Comparison of ENCODE assay signal across 19 cellular contexts in the genomic region with DNA sequence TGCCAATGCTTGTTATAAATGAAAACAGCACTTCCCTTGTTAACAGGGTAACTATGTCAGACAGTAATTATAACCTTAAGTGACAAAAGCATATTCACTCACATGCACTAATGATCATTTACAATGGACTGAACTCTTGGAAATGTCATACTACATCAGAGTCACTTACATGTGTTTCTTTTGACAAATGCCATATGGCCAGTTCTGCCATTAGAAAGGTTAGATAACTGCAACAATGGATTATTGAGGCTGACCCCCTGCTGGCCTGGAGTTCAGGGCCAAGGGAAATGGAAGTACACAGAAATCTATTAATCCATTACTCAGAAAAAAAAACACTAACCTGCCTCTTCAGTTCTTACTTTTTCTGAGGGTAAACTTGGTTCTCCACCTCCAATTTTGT.
DNase-seq lines count a peak whose midpoint lies in the region; ATAC-seq and TF ChIP-seq lines count a peak whose summit lies in the region.
"Had no signal": no experiment of that assay in that cellular context is flagged by ENCODE, and none has a peak within 500 bp of the region (broad histone marks: within the 10 kb centered on the region; RNA-seq: fewer than 3 reads in every experiment).

No MANE protein-coding gene starts in this region.

- H3K4me3 Mint-ChIP-seq in stimulated activated memory B cell treated with anti-CD40 and anti-IgM and Interleukin-4, amounts not matched to agents 10 μg/mL and 1 μg/mL and 100 μg/mL, for 72 hours, result no peak overlapping the region
- H3K4me3 Mint-ChIP-seq: CD4-positive, alpha-beta memory T cell; IgD-negative memory B cell had no signal

- peaks cover 5% of the 10 kb centered on the region for H3K9me3 Mint-ChIP-seq in stimulated activated memory B cell treated with anti-CD40 and anti-IgM and Interleukin-4, amounts not matched to agents 10 μg/mL and 1 μg/mL and 100 μg/mL, for 72 hours

- no peak overlapping the region for H3K27ac ChIP-seq in A673 (ENCODE audit: low read depth, low read length, poor library complexity, severe bottlenecking)
- no peak overlapping the region for H3K27ac ChIP-seq in WERI-Rb-1
- H3K27ac ChIP-seq: BLaER1 treated with 17β-estradiol and CSF1 and Interleukin-3, amounts not matched to agents 10 nM and 100 nM had no signal

- ATAC-seq in stimulated activated memory B cell treated with anti-CD40 and anti-IgM and Interleukin-4, amounts not matched to agents 10 μg/mL and 1 μg/mL and 100 μg/mL, for 72 hours, result no peak
- ATAC-seq in HG02571 (IDR thresholded peaks at IDR 0.05; ENCODE audit: unreplicated experiment), result no peak
- no peak for ATAC-seq in HG03045 (IDR thresholded peaks at IDR 0.05; ENCODE audit: unreplicated experiment)
- ATAC-seq: HCT116, Panc1 had no signal

- H3K36me3 Mint-ChIP-seq in stimulated activated memory B cell treated with anti-CD40 and anti-IgM and Interleukin-4, amounts not matched to agents 10 μg/mL and 1 μg/mL and 100 μg/mL, for 72 hours, result no peaks in the 10 kb centered on the region
- H3K36me3 Mint-ChIP-seq: CD4-positive, alpha-beta memory T cell; IgD-negative memory B cell had no signal

- no peak for TF ChIP-seq CTCF in A673 (conservative IDR thresholded peaks at IDR 0.05; ENCODE audit: low read depth, low read length)
- TF ChIP-seq CTCF in WERI-Rb-1 (IDR thresholded peaks at IDR 0.05; ENCODE audit: low read depth, low read length), result no peak

- CTCF ChIA-PET in A673 (lab: Charles Lee), result no interaction called here

- DNase-seq in A673 (ENCODE audit: low spot score) (peak; percentile 0), COR-L47 (lab: John Stamatoyannopoulos, UW) (peak; percentile 5), NCI-H2227 (lab: John Stamatoyannopoulos, UW; ENCODE audit: unreplicated experiment) (peak; percentile 38), WERI-Rb-1 (peak; percentile 69)
- DNase-seq: Calu3; CD4-positive, alpha-beta memory T cell; GDM1; NCI-H1105; NCI-H1694 treated with DMSO at 0.1 percent for 48 hours; NCI-H2107; NCI-H345; T-helper 2 cell had no signal

- no peaks in the 10 kb centered on the region for H3K27me3 Mint-ChIP-seq in stimulated activated memory B cell treated with anti-CD40 and anti-IgM and Interleukin-4, amounts not matched to agents 10 μg/mL and 1 μg/mL and 100 μg/mL, for 72 hours
- H3K27me3 Mint-ChIP-seq: CD4-positive, alpha-beta memory T cell; IgD-negative memory B cell had no signal

- intact Hi-C loops in A673 (cut with micrococcal nuclease; ENCODE audit: unreplicated experiment), result no loop called here

- no peak overlapping the region for H3K27ac Mint-ChIP-seq in stimulated activated memory B cell treated with anti-CD40 and anti-IgM and Interleukin-4, amounts not matched to agents 10 μg/mL and 1 μg/mL and 100 μg/mL, for 72 hours
- H3K27ac Mint-ChIP-seq: CD4-positive, alpha-beta memory T cell; IgD-negative memory B cell had no signal

- no peaks in the 10 kb centered on the region for H3K4me1 Mint-ChIP-seq in stimulated activated memory B cell treated with anti-CD40 and anti-IgM and Interleukin-4, amounts not matched to agents 10 μg/mL and 1 μg/mL and 100 μg/mL, for 72 hours
- H3K4me1 Mint-ChIP-seq: CD4-positive, alpha-beta memory T cell; IgD-negative memory B cell had no signal

- H3K27me3 ChIP-seq in A673 (replicated peaks; ENCODE audit: insufficient read depth, low read depth, low read length, poor library complexity) (no peaks in the 10 kb centered on the region), WERI-Rb-1 (ENCODE audit: insufficient read depth, low read depth, severe bottlenecking) (no peaks in the 10 kb centered on the region)
- H3K27me3 ChIP-seq: BLaER1 treated with 17β-estradiol and CSF1 and Interleukin-3, amounts not matched to agents 10 nM and 100 nM had no signal

- BruUV-seq in A673 (replicated peaks; lab: Mats Ljungman, UMichigan), result no TSS peak

- POLR2A ChIA-PET in A673 (lab: Charles Lee; ENCODE audit: low non-redundant PET), result no interaction called here

- no peaks in the 10 kb centered on the region for H3K4me1 ChIP-seq in A673 (ENCODE audit: insufficient read depth, low read length, poor library complexity, severe bottlenecking)
- H3K4me1 ChIP-seq: BLaER1 treated with 17β-estradiol and CSF1 and Interleukin-3, amounts not matched to agents 10 nM and 100 nM had no signal

- no peaks in the 10 kb centered on the region for H3K36me3 ChIP-seq in A673 (ENCODE audit: insufficient read depth, low read length, poor library complexity, severe bottlenecking)
- H3K36me3 ChIP-seq in WERI-Rb-1, result no peaks in the 10 kb centered on the region
- H3K36me3 ChIP-seq: BLaER1 treated with 17β-estradiol and CSF1 and Interleukin-3, amounts not matched to agents 10 nM and 100 nM had no signal

- no peaks in the 10 kb centered on the region for H3K9me3 ChIP-seq in A673 (ENCODE audit: low read depth, low read length, poor library complexity, severe bottlenecking)
- no peaks in the 10 kb centered on the region for H3K9me3 ChIP-seq in WERI-Rb-1 (ENCODE audit: severe bottlenecking)
- H3K9me3 ChIP-seq: BLaER1 treated with 17β-estradiol and CSF1 and Interleukin-3, amounts not matched to agents 10 nM and 100 nM had no signal

- H3K4me3 ChIP-seq in A673 (ENCODE audit: low read depth, low read length, poor library complexity, severe bottlenecking), result no peak overlapping the region
- H3K4me3 ChIP-seq in WERI-Rb-1 (ENCODE audit: low read depth, low read length), result no peak overlapping the region
- H3K4me3 ChIP-seq: BLaER1 treated with 17β-estradiol and CSF1 and Interleukin-3, amounts not matched to agents 10 nM and 100 nM had no signal

Comparison
In these comparisons a context has a peak if more than half of its experiments do, and no peak if none do; other contexts are left out.
1. DNase-seq: peak in every context shown above with its lines; median percentile 69 in WERI-Rb-1; 38 in NCI-H2227; 5 in COR-L47; 0 in A673.